ENCODE assay signal across 8 cellular contexts in the genomic region with DNA sequence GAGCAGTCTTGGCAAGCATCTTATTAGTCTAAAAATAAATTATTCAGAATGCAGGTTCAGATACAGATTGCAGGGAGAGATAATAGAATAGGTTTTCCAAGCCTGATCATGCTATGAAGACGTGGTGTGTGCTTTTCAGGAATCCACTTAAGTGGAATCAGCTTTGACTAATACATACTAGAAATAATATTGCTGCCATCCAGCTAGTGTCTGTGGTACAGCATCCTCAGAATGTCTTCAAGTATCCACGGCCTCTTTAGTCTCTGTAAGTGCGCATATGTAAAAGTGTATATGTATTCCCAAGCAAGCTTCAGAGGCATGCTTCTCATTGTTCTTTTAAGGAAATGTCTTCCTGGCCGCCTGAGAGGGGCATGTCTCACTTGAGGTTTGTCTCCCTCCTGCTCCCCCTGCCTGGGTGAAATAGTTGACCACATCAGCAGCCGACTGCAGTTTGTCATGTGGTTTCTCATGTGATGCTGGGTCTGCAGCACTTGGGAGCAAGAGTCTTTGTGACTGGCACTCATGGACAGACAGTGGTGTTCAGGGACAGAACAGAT.
DNase-seq lines count a peak whose midpoint lies in the region; TF ChIP-seq lines count a peak whose summit lies in the region.

No MANE protein-coding gene starts in this region.

- in situ Hi-C loops in brain microvascular endothelial cell (cut with HindIII; ENCODE audit: low pct_ligation_motif_present, low sequenced_read_pairs): no loop called here

- H3K36me3 ChIP-seq in brain microvascular endothelial cell (replicated peaks): no peaks in the 10 kb centered on the region

- peak; percentile 39 for TF ChIP-seq CTCF in brain microvascular endothelial cell (IDR thresholded peaks at IDR 0.05; ENCODE audit: low read depth, low read length, missing control alignments)

- H3K27ac ChIP-seq in brain microvascular endothelial cell: no peak overlapping the region

- peak; percentile 65 for DNase-seq in DMS153 treated with DMSO at 0.1 percent for 48 hours (lab: John Stamatoyannopoulos, UW; ENCODE audit: unreplicated experiment)
- DNase-seq in NCI-H1694 (lab: John Stamatoyannopoulos, UW): peak; percentile 57
- peak; percentile 53 for DNase-seq in brain microvascular endothelial cell
- peak; percentile 83 for DNase-seq in kidney glomerular epithelial cell (lab: John Stamatoyannopoulos, UW)
- DNase-seq in NCI-H2107 treated with DMSO at 0.1 percent for 48 hours (lab: John Stamatoyannopoulos, UW; ENCODE audit: unreplicated experiment): no peak
- DNase-seq in NCI-H2081 treated with DMSO at 0.1 percent for 48 hours (lab: John Stamatoyannopoulos, UW): no peak
- DNase-seq in activated naive CD4-positive, alpha-beta T cell treated with Interleukin-2 at 50 U/mL for 16 hours: no peak
- no peak for DNase-seq in GM19238 (ENCODE audit: insufficient read length, low spot score)

- no peak overlapping the region for H3K4me3 ChIP-seq in brain microvascular endothelial cell (ENCODE audit: low read depth, low read length)

- H3K27me3 ChIP-seq in brain microvascular endothelial cell (replicated peaks): no peaks in the 10 kb centered on the region

Comparison
In these comparisons a context has a peak if more than half of its experiments do, and no peak if none do; other contexts are left out.
1. DNase-seq: peak in DMS153 treated with DMSO at 0.1 percent for 48 hours (single experiment), NCI-H1694 (single experiment), brain microvascular endothelial cell (single experiment) and kidney glomerular epithelial cell (single experiment); none in NCI-H2107 treated with DMSO at 0.1 percent for 48 hours (single experiment), NCI-H2081 treated with DMSO at 0.1 percent for 48 hours (single experiment), activated naive CD4-positive, alpha-beta T cell treated with Interleukin-2 at 50 U/mL for 16 hours (single experiment) and GM19238 (single experiment).